ENCODE assay signal across 15 cellular contexts in genomic region chr17:28760561-28760960, GRCh38. TPM values are rescaled to one million over a fixed set of nuclear protein-coding genes. Genes with fewer than 3 reads are reported as not detected.
DNase-seq lines count a peak whose midpoint lies in the region; ATAC-seq and TF ChIP-seq lines count a peak whose summit lies in the region.
"Had no signal": no experiment of that assay in that cellular context is flagged by ENCODE, and none has a peak within 500 bp of the region (broad histone marks: within the 10 kb centered on the region; RNA-seq: fewer than 3 reads in every experiment).

No MANE protein-coding gene starts in this region.

- DNase-seq in activated effector memory CD4-positive, alpha-beta T cell treated with anti-CD3 and anti-CD28 coated beads, Interleukin-2, amount 50 U/mL, for 16 hours: peak; percentile 17
- DNase-seq in activated effector memory CD4-positive, alpha-beta T cell treated with Interleukin-2 at 50 U/mL for 16 hours: no peak
- no peak for DNase-seq in WTC11 (ENCODE audit: low spot score)
- peak; percentile 87 for DNase-seq in pons (ENCODE audit: low spot score)
- no peak for DNase-seq in DMS153 (lab: John Stamatoyannopoulos, UW)
- DNase-seq: Karpas-422, NCI-H1436 treated with DMSO at 0.1 percent for 48 hours, WERI-Rb-1 had no signal

- CTCF ChIA-PET in WTC11 (lab: Charles Lee): interaction anchor here (0.6 to 6.5 kb wide), 13 partner anchors 9 to 156 kb away, joined by 3 to 147 read pairs (median 6); partner anchors contain the start of genes DHRS13, FLOT2, NEK8 and RPL23A

- peaks cover 21% of the 10 kb centered on the region for H3K36me3 ChIP-seq in iPS-18a (ENCODE audit: control insufficient read depth, low read depth, low read length)
- H3K36me3 ChIP-seq: uterus had no signal

- peaks cover 43% of the 10 kb centered on the region for H3K36me3 Mint-ChIP-seq in WTC11
- peaks cover 46% of the 10 kb centered on the region for H3K36me3 Mint-ChIP-seq in stimulated activated memory B cell treated with anti-CD40 and anti-IgM and Interleukin-4, amounts not matched to agents 10 μg/mL and 1 μg/mL and 100 μg/mL, for 72 hours

- peak overlapping the region; percentile 88 for H3K27ac ChIP-seq in iPS-18a (ENCODE audit: low read length)
- H3K27ac ChIP-seq: foreskin keratinocyte, uterus, WERI-Rb-1 had no signal

- H3K4me1 Mint-ChIP-seq in WTC11: peaks cover 73% of the 10 kb centered on the region
- peaks cover 22% of the 10 kb centered on the region for H3K4me1 Mint-ChIP-seq in stimulated activated memory B cell treated with anti-CD40 and anti-IgM and Interleukin-4, amounts not matched to agents 10 μg/mL and 1 μg/mL and 100 μg/mL, for 72 hours

- H3K9ac ChIP-seq in iPS-18a (ENCODE audit: low read length): peak overlapping the region; percentile 34

- H3K4me3 Mint-ChIP-seq in WTC11: peak overlapping the region; percentile 55
- H3K4me3 Mint-ChIP-seq in stimulated activated memory B cell treated with anti-CD40 and anti-IgM and Interleukin-4, amounts not matched to agents 10 μg/mL and 1 μg/mL and 100 μg/mL, for 72 hours: no peak overlapping the region

- H3K9me3 ChIP-seq in iPS-18a (ENCODE audit: control insufficient read depth, low read depth, low read length): no peaks in the 10 kb centered on the region
- H3K9me3 ChIP-seq: stomach, uterus had no signal

- no peak for TF ChIP-seq CTCF in WTC11 (IDR thresholded peaks at IDR 0.05)

- peak overlapping the region; percentile 96 for H3K27ac Mint-ChIP-seq in WTC11
- H3K27ac Mint-ChIP-seq in stimulated activated memory B cell treated with anti-CD40 and anti-IgM and Interleukin-4, amounts not matched to agents 10 μg/mL and 1 μg/mL and 100 μg/mL, for 72 hours: no peak overlapping the region

- POLR2A ChIA-PET in WTC11 (lab: Charles Lee): interaction anchor here (0.6 to 2.0 kb wide), 4 partner anchors 8 to 49 kb away, joined by 3 to 11 read pairs (median 4); partner anchors contain the start of gene PROCA1

- no peaks in the 10 kb centered on the region for H3K27me3 ChIP-seq in iPS-18a (ENCODE audit: control insufficient read depth, insufficient read depth, low read length)
- H3K27me3 ChIP-seq: foreskin keratinocyte, stomach, uterus had no signal

- ATAC-seq in WTC11 (peak; percentile 7), GM19035 (IDR thresholded peaks at IDR 0.05; ENCODE audit: unreplicated experiment) (no peak)
- ATAC-seq in stimulated activated memory B cell treated with anti-CD40 and anti-IgM and Interleukin-4, amounts not matched to agents 10 μg/mL and 1 μg/mL and 100 μg/mL, for 72 hours: no peak
- ATAC-seq: activated T-helper 17 cell treated with anti-CD3 and anti-CD28 coated beads, Interleukin-2, amount 50 U/mL, for 72 hours; foreskin keratinocyte had no signal

- peak overlapping the region; percentile 36 for H3K4me3 ChIP-seq in iPS-18a (ENCODE audit: low read length)
- H3K4me3 ChIP-seq: stomach, uterus had no signal

- H3K4me1 ChIP-seq in iPS-18a (ENCODE audit: control insufficient read depth, low read depth, low read length): peaks cover 32% of the 10 kb centered on the region
- H3K4me1 ChIP-seq: foreskin keratinocyte, uterus had no signal

- no peaks in the 10 kb centered on the region for H3K27me3 Mint-ChIP-seq in WTC11 (ENCODE audit: low read depth)
- H3K27me3 Mint-ChIP-seq in stimulated activated memory B cell treated with anti-CD40 and anti-IgM and Interleukin-4, amounts not matched to agents 10 μg/mL and 1 μg/mL and 100 μg/mL, for 72 hours: no peaks in the 10 kb centered on the region
- H3K27me3 Mint-ChIP-seq: activated T-helper 17 cell treated with anti-CD3 and anti-CD28 coated beads, Interleukin-2, amount 50 U/mL, for 72 hours had no signal

- H3K9me3 Mint-ChIP-seq in WTC11: no peaks in the 10 kb centered on the region
- no peaks in the 10 kb centered on the region for H3K9me3 Mint-ChIP-seq in stimulated activated memory B cell treated with anti-CD40 and anti-IgM and Interleukin-4, amounts not matched to agents 10 μg/mL and 1 μg/mL and 100 μg/mL, for 72 hours
- H3K9me3 Mint-ChIP-seq: activated T-helper 17 cell treated with anti-CD3 and anti-CD28 coated beads, Interleukin-2, amount 50 U/mL, for 72 hours had no signal

TF ChIP-seq in WTC11, 78 proteins besides CTCF, POLR2A, EP300 and RAD21:
- TF ChIP-seq TEAD1 (CRISPR knock-in tag; IDR thresholded peaks at IDR 0.05): no peak
- TF ChIP-seq ZNF121 (CRISPR knock-in tag; IDR thresholded peaks at IDR 0.05): no peak

RNA-seq across cellular contexts. Expression of gene TRAF4, which starts 16.8 kb away (rescaled TPM):
- total RNA-seq in WTC11 (2021): 192 to 268 TPM (median 192 TPM) in 3 replicates

RNA-seq across cellular contexts. Expression of gene NEK8, which starts 32.0 kb away (rescaled TPM):
- 17.9 to 25.0 TPM (median 18.6 TPM) in 3 replicates for total RNA-seq in WTC11 (2021)

RNA-seq across cellular contexts. Expression of gene TLCD1, which starts 34.5 kb away (rescaled TPM):
- total RNA-seq in WTC11 (2021): 36.0 to 41.2 TPM (median 36.5 TPM) in 3 replicates

RNA-seq across cellular contexts. Expression of gene RPL23A, which starts 40.8 kb away (rescaled TPM):
- total RNA-seq in WTC11 (2021): 1,832 to 2,055 TPM (median 2,048 TPM) in 3 replicates

RNA-seq across cellular contexts. Expression of gene RAB34, which starts 42.9 kb away (rescaled TPM):
- 153 to 181 TPM (median 162 TPM) in 3 replicates for total RNA-seq in WTC11 (2021)

Comparison
In these comparisons a context has a peak if more than half of its experiments do, and no peak if none do; other contexts are left out.
1. DNase-seq: peak in activated effector memory CD4-positive, alpha-beta T cell treated with anti-CD3 and anti-CD28 coated beads, Interleukin-2, amount 50 U/mL, for 16 hours (single experiment) and pons (single experiment); none in activated effector memory CD4-positive, alpha-beta T cell treated with Interleukin-2 at 50 U/mL for 16 hours (single experiment), WTC11 (single experiment) and DMS153 (single experiment).